Comparison of ENCODE assay signal across 16 cellular contexts in genomic region chr21:43618940-43619339, GRCh38. TPM values are rescaled to one million over a fixed set of nuclear protein-coding genes. Genes with fewer than 3 reads are reported as not detected.
"Had no signal": no experiment of that assay in that cellular context is flagged by ENCODE, and none has a peak within 500 bp of the region (broad histone marks: within the 10 kb centered on the region; RNA-seq: fewer than 3 reads in every experiment).

No MANE protein-coding gene starts in this region.

- H3K9me3 ChIP-seq: gastrocnemius medialis had no signal

- H3K4me1 ChIP-seq: gastrocnemius medialis, heart right ventricle, right atrium auricular region, tibial artery had no signal

- H3K4me2 ChIP-seq: smooth muscle cell had no signal

- H3K36me3 ChIP-seq: gastrocnemius medialis, heart right ventricle, ovary, right atrium auricular region, tibial artery had no signal

- ATAC-seq: esophagus mucosa; gastrocnemius medialis; heart right ventricle; left ventricle myocardium superior; natural killer cell; stimulated activated naive CD8-positive, alpha-beta T cell treated with anti-CD3 and anti-CD28 coated beads, Interleukin-15, Interleukin-2, amounts not matched to agents 100 U/mL and 50 U/mL, for 24 hours had no signal

- H3K27ac ChIP-seq: gastrocnemius medialis, heart right ventricle, ovary, right atrium auricular region, tibial artery had no signal

- H3K4me3 ChIP-seq: gastrocnemius medialis, heart right ventricle, ovary, right atrium auricular region, smooth muscle cell, tibial artery had no signal

- DNase-seq: caudate nucleus; effector memory CD4-positive, alpha-beta T cell; gastrocnemius medialis; heart right ventricle; left ventricle myocardium superior; mesendoderm; natural killer cell; ovary; stimulated activated CD4-positive, alpha-beta T cell treated with anti-CD3 and anti-CD28 coated beads, Interleukin-2, amount 100 ng/mL, for 48 hours; stimulated activated naive CD8-positive, alpha-beta T cell treated with anti-CD3 and anti-CD28 coated beads, Interleukin-15, Interleukin-2, amounts not matched to agents 100 U/mL and 50 U/mL, for 24 hours; tibial artery had no signal

- FAIRE-seq: endometrium, keratinocyte had no signal

- H3K27me3 ChIP-seq: gastrocnemius medialis, ovary, right atrium auricular region, tibial artery had no signal

RNA-seq across cellular contexts. Expression of gene HSF2BP, which starts 40.3 kb away (rescaled TPM):
- total RNA-seq: left ventricle myocardium superior had no signal
